In genomic region chr1:116066868-116067563, GRCh38 we compare ENCODE assay signal across 15 cellular contexts. TPM values are rescaled to one million over a fixed set of nuclear protein-coding genes. Genes with fewer than 3 reads are reported as not detected.
DNase-seq lines count a peak whose midpoint lies in the region; ATAC-seq, FAIRE-seq and TF ChIP-seq lines count a peak whose summit lies in the region.
"Had no signal": no experiment of that assay in that cellular context is flagged by ENCODE, and none has a peak within 500 bp of the region (broad histone marks: within the 10 kb centered on the region; RNA-seq: fewer than 3 reads in every experiment).

No MANE protein-coding gene starts in this region.

- TF ChIP-seq EP300 in K562 (IDR thresholded peaks at IDR 0.05; ENCODE audit: low read length) (peak; percentile 31; the same call in 1 of the 2 replicates), transverse colon (IDR thresholded peaks at IDR 0.05; ENCODE audit: low read depth) (no peak)

- CTCF ChIA-PET in K562 (lab: Yijun Ruan, JAX; ENCODE audit: low intra/inter-chr PET ratio) = no interaction called here

- H2AFZ ChIP-seq in K562 (ENCODE audit: low read depth, low read length) = no peak overlapping the region

- no peak overlapping the region for H3K9ac ChIP-seq in K562 (ENCODE audit: insufficient read depth in 1 of 2, low read depth in 2 of 2, low read length in 2 of 2)
- H3K9ac ChIP-seq: KMS-11 had no signal

- POLR2A ChIA-PET in K562 (lab: Yijun Ruan, JAX) = interaction anchor here (0.8 to 1.1 kb wide), 2 partner anchors 34 to 211 kb away, joined by 3 read pairs; no protein-coding TSS in a partner anchor

- peak; percentile 22 for DNase-seq in HFF-Myc (ENCODE audit: extremely low read depth, low read depth)
- DNase-seq in K562 (ENCODE audit: extremely low read depth in 1 of 4, low spot score in 3 of 4) = no peak
- no peak for DNase-seq in right cardiac atrium
- DNase-seq in transverse colon = no peak
- DNase-seq in NCI-H345 (lab: John Stamatoyannopoulos, UW) = no peak
- no peak for DNase-seq in spleen
- DNase-seq in globus pallidus (ENCODE audit: low spot score) = no peak
- DNase-seq: activated CD4-positive, CD25-positive, alpha-beta regulatory T cell treated with anti-CD3 and anti-CD28 coated beads, Interleukin-2, amount 50 U/mL, for 72 hours; activated gamma-delta T cell; dorsolateral prefrontal cortex; naive B cell; NCI-H2171 treated with DMSO at 0.1 percent for 48 hours; stimulated activated naive B cell treated with anti-CD40 and anti-IgM and Interleukin-4, amounts not matched to agents 10 μg/mL and 1 μg/mL and 100 μg/mL, for 72 hours had no signal

- no peak overlapping the region for H3K27ac ChIP-seq in K562 (ENCODE audit: extremely low read depth, low read depth, low read length)
- H3K27ac ChIP-seq in right cardiac atrium (ENCODE audit: low read length) = peak overlapping the region; percentile 75
- H3K27ac ChIP-seq in transverse colon = peak overlapping the region in 3 of 4 donors; percentile 13 to 38 (median 30)
- no peak overlapping the region for H3K27ac ChIP-seq in spleen
- H3K27ac ChIP-seq: KMS-11 had no signal

- H3K36me3 ChIP-seq in K562 (ENCODE audit: control insufficient read depth, insufficient read depth, low read length) (no peaks in the 10 kb centered on the region), transverse colon (no peaks in the 10 kb centered on the region), spleen (peaks cover 0 to 100% (median 9%) of the 10 kb centered on the region in 6 donors)

- in situ Hi-C loops in K562 (cut with MboI) (no loop called here), transverse colon (cut with MboI; ENCODE audit: low pct_ligation_motif_present in 1 of 4, low pct_unique_long_range_greater_than_20kb in 1 of 4, low sequenced_read_pairs in 3 of 4) (no loop called here)

- TF ChIP-seq CTCF in HFF-Myc (IDR thresholded peaks at IDR 0.05; ENCODE audit: low read depth, low read length, missing control alignments) (no peak), K562 (IDR thresholded peaks at IDR 0.05 in 2 of 3, conservative IDR thresholded peaks at IDR 0.05 in 1 of 3; ENCODE audit: insufficient read depth in 2 of 3, low read depth in 1 of 3, low read length in 3 of 3) (no peak), transverse colon (IDR thresholded peaks at IDR 0.05) (no peak), spleen (IDR thresholded peaks at IDR 0.05 in 8 of 11, conservative IDR thresholded peaks at IDR 0.05 in 3 of 11) (no peak)

- H3K79me2 ChIP-seq in K562 (ENCODE audit: control insufficient read depth, insufficient read depth, low read length) = no peaks in the 10 kb centered on the region; the same call in 2 of the 3 replicates

- no peak for TF ChIP-seq RAD21 in K562 (CRISPR knock-in tag; conservative IDR thresholded peaks at IDR 0.05 in 1 of 2, IDR thresholded peaks at IDR 0.05 in 1 of 2)

- H3K4me3 ChIP-seq in HFF-Myc (replicated peaks; ENCODE audit: low read depth, low read length) (no peak overlapping the region), K562 (no peak overlapping the region), right cardiac atrium (ENCODE audit: low read length) (no peak overlapping the region), transverse colon (no peak overlapping the region), spleen (no peak overlapping the region)
- H3K4me3 ChIP-seq: dorsolateral prefrontal cortex had no signal

- no peaks in the 10 kb centered on the region for H4K20me1 ChIP-seq in K562 (replicated peaks; ENCODE audit: control insufficient read depth, insufficient read depth, low read length)

- WGBS in K562 (ENCODE audit: insufficient coverage, low coverage, missing lambda C conversion rate) = 0% methylated on average over 2 of the region's 2 CpGs
- 60% methylated on average over 2 of the region's 2 CpGs for WGBS in right cardiac atrium
- WGBS in transverse colon (ENCODE audit: low coverage in 1 of 2), 2 donors = 74 to 75% methylated on average over 2 of the region's 2 CpGs
- 85 to 92% (median 90%) methylated on average over 2 of the region's 2 CpGs for WGBS in spleen, 5 donors

- H3K4me1 ChIP-seq in K562 (replicated peaks in 1 of 2; ENCODE audit: control insufficient read depth in 2 of 2, insufficient read depth in 2 of 2, low read length in 2 of 2) (no peaks in the 10 kb centered on the region), right cardiac atrium (ENCODE audit: control insufficient read depth, insufficient read depth, low read length) (no peaks in the 10 kb centered on the region), transverse colon (no peaks in the 10 kb centered on the region), spleen (no peaks in the 10 kb centered on the region)

- H3K27me3 ChIP-seq in K562 (ENCODE audit: control insufficient read depth in 2 of 2, insufficient read depth in 2 of 2, low read length in 2 of 2) = peaks cover 0 to 5% of the 10 kb centered on the region in 2 experiments; a peak in 1 of 5 replicates
- no peaks in the 10 kb centered on the region for H3K27me3 ChIP-seq in right cardiac atrium (ENCODE audit: control insufficient read depth, insufficient read depth)
- H3K27me3 ChIP-seq in transverse colon = no peaks in the 10 kb centered on the region
- H3K27me3 ChIP-seq in spleen (replicated peaks in 1 of 7) = no peaks in the 10 kb centered on the region
- H3K27me3 ChIP-seq: dorsolateral prefrontal cortex had no signal

- H3K4me2 ChIP-seq in K562 (ENCODE audit: insufficient read depth, low read length) = no peak overlapping the region
- H3K4me2 ChIP-seq: KMS-11 had no signal

- no peak for FAIRE-seq in K562 (lab: Jason Lieb, UNC)

- BruUV-seq in K562 (replicated peaks; lab: Mats Ljungman, UMichigan) = no TSS peak

- H3K9me3 ChIP-seq in K562 (replicated peaks; ENCODE audit: control insufficient read depth, insufficient read depth, low read depth, low read length) (no peaks in the 10 kb centered on the region), right cardiac atrium (ENCODE audit: control insufficient read depth, low read length) (no peaks in the 10 kb centered on the region), transverse colon (no peaks in the 10 kb centered on the region), spleen (no peaks in the 10 kb centered on the region)

- TF ChIP-seq POLR2A in K562 (conservative IDR thresholded peaks at IDR 0.05) = no peak
- no peak for TF ChIP-seq POLR2A in transverse colon (IDR thresholded peaks at IDR 0.05)
- TF ChIP-seq POLR2A in spleen (IDR thresholded peaks at IDR 0.05) = no peak

- intact Hi-C loops in K562 (cut with micrococcal nuclease) = no loop called here
- intact Hi-C loops in right cardiac atrium (cut with DNase I) = no loop called here
- intact Hi-C loops in transverse colon (cut with DNase I; ENCODE audit: low total_unique reads) = no loop called here
- intact Hi-C loops in spleen (cut with DNase I; ENCODE audit: low total_unique reads) = no loop called here

- no peaks in the 10 kb centered on the region for H3K9me1 ChIP-seq in K562 (ENCODE audit: control insufficient read depth, insufficient read depth, low read length)

- no peak for ATAC-seq in K562
- peak; percentile 26 to 46 for ATAC-seq in right cardiac atrium
- no peak for ATAC-seq in GM21619 (IDR thresholded peaks at IDR 0.05; ENCODE audit: unreplicated experiment)
- ATAC-seq: stimulated activated naive B cell treated with anti-CD40 and anti-IgM and Interleukin-4, amounts not matched to agents 10 μg/mL and 1 μg/mL and 100 μg/mL, for 72 hours had no signal

TF ChIP-seq in K562, 482 proteins besides CTCF, POLR2A, EP300 and RAD21 (continues in another document):
- no peak for TF ChIP-seq BRCA1 (IDR thresholded peaks at IDR 0.05)
- TF ChIP-seq BRCA1 (CRISPR knock-in tag; IDR thresholded peaks at IDR 0.05) = no peak
- no peak for TF ChIP-seq ZNF3 (CRISPR knock-in tag; IDR thresholded peaks at IDR 0.05)
- no peak for TF ChIP-seq SETDB1 (IDR thresholded peaks at IDR 0.05; ENCODE audit: low read length)
- no peak for TF ChIP-seq ELF2 (CRISPR knock-in tag; IDR thresholded peaks at IDR 0.05)
- no peak for TF ChIP-seq NBN (IDR thresholded peaks at IDR 0.05; ENCODE audit: low read depth)
- TF ChIP-seq ZNF584 (CRISPR knock-in tag; IDR thresholded peaks at IDR 0.05; ENCODE audit: low read depth) = peak; percentile 64; the same call in 1 of the 2 replicates
- TF ChIP-seq ZNF449 (CRISPR knock-in tag; IDR thresholded peaks at IDR 0.05) = peak; percentile 88; the same call in 1 of the 2 replicates
- TF ChIP-seq FOSL1 (tag; conservative IDR thresholded peaks at IDR 0.05) = peak; percentile 69

RNA-seq across cellular contexts. Expression of gene MAB21L3, which starts 44.2 kb away (rescaled TPM):
- total RNA-seq in K562 (2011; cell fraction: chromatin; rRNA removed; ENCODE audit: low replicate concordance) = not detected in 2 replicates
- not detected in 2 replicates for total RNA-seq in K562 (2011; cell fraction: nucleolus; rRNA removed)
- total RNA-seq in K562 (2011; cell fraction: nucleoplasm; rRNA removed) = not detected in 2 replicates
- total RNA-seq in K562 (2014; rRNA removed) (not detected in 2 replicates), K562 (2014; rRNA removed; fragmentation: Illumina TruSeq; extraction: Trizol) (not detected in 2 replicates), K562 (2015; rRNA removed; fragmentation: Illumina TruSeq; extraction: Trizol) (not detected in 2 replicates), K562 (2021) (not detected in 2 replicates), right cardiac atrium (under 1 TPM in 1 of 4 donors, not detected in 3; 0.06 TPM), transverse colon (1 to 10 TPM in 3 of 4 donors, under 1 TPM in 1; 0.20 to 9.4 (median 4.8) TPM), spleen (1 to 10 TPM in 3 of 7 donors, under 1 TPM in 4; 0.35 to 2.0 (median 0.92) TPM)
- polyA plus RNA-seq in K562 (2011; rRNA removed) (not detected in 2 replicates), K562 (2014; fragmentation: Illumina TruSeq; extraction: Trizol) (not detected in 2 replicates), K562 (2014; fragmentation: Nextera tagmentation; extraction: Ambion mirVana) (not detected), K562 (2014; rRNA removed) (not detected in 2 replicates), right cardiac atrium (not detected), spleen (under 1 TPM in 1 of 3 donors, not detected in 2; 0.07 TPM)
- polyA plus RNA-seq in K562 (2011; cell fraction: cytosol; rRNA removed) = not detected in 2 replicates
- polyA plus RNA-seq in K562 (2011; cell fraction: nucleus; rRNA removed) = not detected in 2 replicates
- polyA plus RNA-seq in K562 (2012) = 0.12 TPM in 1 of 2 replicates, not detected in the other
- polyA minus RNA-seq in K562 (2011; rRNA and poly(A)+ RNA removed) = not detected in 2 replicates
- polyA minus RNA-seq in K562 (2011; cell fraction: cytosol; rRNA and poly(A)+ RNA removed) = not detected in 2 replicates
- not detected in 2 replicates for polyA minus RNA-seq in K562 (2011; cell fraction: nucleus; rRNA and poly(A)+ RNA removed)

Comparison
In these comparisons a context has a peak if more than half of its experiments do, and no peak if none do; other contexts are left out.
1. ATAC-seq: peak in right cardiac atrium (2 of 2); none in K562 (single experiment) and GM21619 (single experiment).
2. H3K27ac ChIP-seq: peak in right cardiac atrium (single experiment) and transverse colon (3 of 4); none in K562 (single experiment) and spleen (0 of 8).